In the genomic region with DNA sequence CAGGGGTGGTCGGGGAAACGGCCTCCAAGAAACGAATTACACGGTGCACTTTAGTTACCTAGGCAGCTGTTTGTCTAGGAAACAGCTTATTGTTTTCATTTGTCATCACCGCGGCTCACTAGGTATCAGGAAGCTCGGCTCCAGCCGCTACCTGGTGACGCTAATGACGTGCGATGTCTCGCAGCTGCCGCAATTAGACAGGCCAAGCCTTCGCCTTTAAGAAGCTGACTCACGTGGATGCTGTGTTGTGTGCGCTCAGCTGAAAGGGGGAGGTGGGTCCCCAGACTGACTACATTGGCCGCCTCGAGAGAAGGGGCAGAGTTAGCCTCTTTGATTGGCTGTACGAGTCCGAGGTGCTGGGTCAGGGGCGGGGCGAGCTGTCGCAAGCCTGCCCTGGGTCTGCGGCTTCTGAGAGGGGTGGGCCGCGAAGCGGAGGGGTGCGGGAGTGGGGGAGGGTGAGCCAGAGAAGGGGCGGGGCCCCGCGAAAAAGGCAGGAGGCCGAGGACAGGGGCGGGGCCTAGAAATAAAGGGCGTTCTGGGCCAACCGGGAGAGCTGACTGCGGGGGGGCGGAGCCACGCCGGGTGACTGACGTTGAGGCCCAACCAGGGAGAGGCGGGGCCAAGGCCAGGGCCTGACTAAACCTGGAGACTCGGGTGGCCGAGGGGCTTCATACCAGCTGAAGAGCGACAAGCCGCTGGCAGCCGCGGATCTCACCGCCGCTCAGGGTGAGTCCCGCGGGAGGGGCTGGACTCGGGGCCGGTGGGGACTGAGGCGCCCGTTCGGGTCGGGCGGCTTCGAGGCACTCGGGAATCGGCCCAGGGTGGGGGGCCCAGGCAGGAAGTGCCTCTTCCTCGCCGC, we compare ENCODE assay signal across 1 cellular context.
TF ChIP-seq lines count a peak whose summit lies in the region.

TSS of gene YPEL5 (plus strand) at position 671 of the 859 bp plus-strand sequence. CDS start 9,645 bp downstream, outside the sequence.

TF ChIP-seq in HEK293, 187 proteins besides CTCF, POLR2A, EP300 and RAD21 (continued from another document and continues in another):
- TF ChIP-seq ZNF114 (tag by site-specific recombination; IDR thresholded peaks at IDR 0.05): no peak
- TF ChIP-seq ZNF23 (tag by site-specific recombination; IDR thresholded peaks at IDR 0.05; ENCODE audit: borderline replicate concordance): no peak
- no peak for TF ChIP-seq ZNF221 (tag by site-specific recombination; IDR thresholded peaks at IDR 0.05; ENCODE audit: borderline replicate concordance)
- no peak for TF ChIP-seq PRDM6 (tag by site-specific recombination; IDR thresholded peaks at IDR 0.05)
- TF ChIP-seq ZNF169 (tag by site-specific recombination; IDR thresholded peaks at IDR 0.05): no peak
- TF ChIP-seq MYNN (tag by site-specific recombination; IDR thresholded peaks at IDR 0.05; ENCODE audit: borderline replicate concordance): no peak
- TF ChIP-seq ZNF692 (tag by site-specific recombination; IDR thresholded peaks at IDR 0.05): peak; percentile 34
- no peak for TF ChIP-seq PRDM4 (tag by site-specific recombination; IDR thresholded peaks at IDR 0.05)
- no peak for TF ChIP-seq ZNF280D (tag by site-specific recombination; IDR thresholded peaks at IDR 0.05)
- TF ChIP-seq TSHZ1 (tag by site-specific recombination; IDR thresholded peaks at IDR 0.05; ENCODE audit: borderline replicate concordance): no peak
- TF ChIP-seq ZNF426 (tag by site-specific recombination; IDR thresholded peaks at IDR 0.05): no peak
- TF ChIP-seq KLF16 (tag by site-specific recombination; IDR thresholded peaks at IDR 0.05): peak; percentile 10; the same call in 1 of the 2 replicates
- no peak for TF ChIP-seq GLI4 (tag by site-specific recombination; IDR thresholded peaks at IDR 0.05)
- TF ChIP-seq, protein P1, sequence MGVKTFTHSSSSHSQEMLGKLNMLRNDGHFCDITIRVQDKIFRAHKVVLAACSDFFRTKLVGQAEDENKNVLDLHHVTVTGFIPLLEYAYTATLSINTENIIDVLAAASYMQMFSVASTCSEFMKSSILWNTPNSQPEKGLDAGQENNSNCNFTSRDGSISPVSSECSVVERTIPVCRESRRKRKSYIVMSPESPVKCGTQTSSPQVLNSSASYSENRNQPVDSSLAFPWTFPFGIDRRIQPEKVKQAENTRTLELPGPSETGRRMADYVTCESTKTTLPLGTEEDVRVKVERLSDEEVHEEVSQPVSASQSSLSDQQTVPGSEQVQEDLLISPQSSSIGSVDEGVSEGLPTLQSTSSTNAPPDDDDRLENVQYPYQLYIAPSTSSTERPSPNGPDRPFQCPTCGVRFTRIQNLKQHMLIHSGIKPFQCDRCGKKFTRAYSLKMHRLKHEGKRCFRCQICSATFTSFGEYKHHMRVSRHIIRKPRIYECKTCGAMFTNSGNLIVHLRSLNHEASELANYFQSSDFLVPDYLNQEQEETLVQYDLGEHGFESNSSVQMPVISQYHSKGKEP (tag by site-specific recombination; IDR thresholded peaks at IDR 0.05): no peak
- no peak for TF ChIP-seq ZSCAN5A (tag by site-specific recombination; IDR thresholded peaks at IDR 0.05)
- TF ChIP-seq PBX3 (CRISPR knock-in tag; IDR thresholded peaks at IDR 0.05): no peak
- TF ChIP-seq ZNF768 (tag by site-specific recombination; IDR thresholded peaks at IDR 0.05): no peak
- peak; percentile 34; the same call in 1 of the 2 replicates for TF ChIP-seq ZNF18 (tag by site-specific recombination; IDR thresholded peaks at IDR 0.05)
- TF ChIP-seq ZNF37A (tag by site-specific recombination; IDR thresholded peaks at IDR 0.05): no peak
- TF ChIP-seq ZNF138 (tag by site-specific recombination; IDR thresholded peaks at IDR 0.05; ENCODE audit: borderline replicate concordance): no peak
- 0 out of 2 replicates have a peak, but pooled peaks have one; percentile 36 for TF ChIP-seq ZNF341 (tag by site-specific recombination; IDR thresholded peaks at IDR 0.05; ENCODE audit: low read depth)
- no peak for TF ChIP-seq ZNF777 (tag by site-specific recombination; IDR thresholded peaks at IDR 0.05; ENCODE audit: borderline replicate concordance)
- TF ChIP-seq, protein P2, sequence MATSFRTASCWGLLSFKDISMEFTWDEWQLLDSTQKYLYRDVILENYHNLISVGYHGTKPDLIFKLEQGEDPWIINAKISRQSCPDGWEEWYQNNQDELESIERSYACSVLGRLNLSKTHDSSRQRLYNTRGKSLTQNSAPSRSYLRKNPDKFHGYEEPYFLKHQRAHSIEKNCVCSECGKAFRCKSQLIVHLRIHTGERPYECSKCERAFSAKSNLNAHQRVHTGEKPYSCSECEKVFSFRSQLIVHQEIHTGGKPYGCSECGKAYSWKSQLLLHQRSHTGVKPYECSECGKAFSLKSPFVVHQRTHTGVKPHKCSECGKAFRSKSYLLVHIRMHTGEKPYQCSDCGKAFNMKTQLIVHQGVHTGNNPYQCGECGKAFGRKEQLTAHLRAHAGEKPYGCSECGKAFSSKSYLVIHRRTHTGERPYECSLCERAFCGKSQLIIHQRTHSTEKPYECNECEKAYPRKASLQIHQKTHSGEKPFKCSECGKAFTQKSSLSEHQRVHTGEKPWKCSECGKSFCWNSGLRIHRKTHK (tag by site-specific recombination; IDR thresholded peaks at IDR 0.05): no peak
- TF ChIP-seq ZNF530 (tag by site-specific recombination; IDR thresholded peaks at IDR 0.05; ENCODE audit: low read depth): no peak
- TF ChIP-seq ZBTB1 (tag by site-specific recombination; IDR thresholded peaks at IDR 0.05): no peak
